In the genomic region with DNA sequence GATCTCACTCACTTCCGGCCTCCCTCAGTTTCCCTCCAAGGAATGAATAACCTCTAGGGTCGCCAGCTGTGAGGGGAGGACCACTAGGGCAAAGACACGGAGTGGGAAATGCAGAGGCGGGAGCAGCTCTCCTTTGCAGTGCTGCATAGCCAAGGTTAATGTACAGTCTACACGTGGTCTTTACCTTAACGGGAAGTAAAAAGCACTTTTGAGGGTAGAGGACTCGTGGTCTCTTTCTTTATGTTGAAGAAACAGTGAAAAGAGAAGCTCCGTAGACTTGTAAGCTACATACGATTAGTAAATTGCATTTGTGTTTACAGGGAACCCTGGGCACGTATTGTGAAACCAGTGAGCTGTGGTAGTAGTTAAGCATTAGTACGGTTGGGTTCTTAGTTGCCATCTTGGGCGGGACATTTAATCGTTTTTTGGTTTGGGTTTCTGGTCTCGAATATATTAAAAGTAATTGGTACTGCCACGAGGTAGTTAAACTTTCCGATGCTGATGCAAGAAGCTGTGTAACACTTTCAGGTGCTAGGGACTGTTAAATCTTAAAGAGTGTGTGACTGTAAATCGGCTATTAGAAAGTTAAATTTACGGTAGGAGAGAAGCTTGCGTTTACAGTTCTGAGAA, we compare ENCODE assay signal across 8 cellular contexts. TPM values are rescaled to one million over a fixed set of nuclear protein-coding genes. Genes with fewer than 3 reads are reported as not detected.
DNase-seq lines count a peak whose midpoint lies in the region; ATAC-seq and TF ChIP-seq lines count a peak whose summit lies in the region.

No MANE protein-coding gene starts in this region.

- no peaks in the 10 kb centered on the region for H3K27me3 Mint-ChIP-seq in Caco-2 (ENCODE audit: insufficient read depth, unreplicated experiment)

- ATAC-seq in GM19351 (IDR thresholded peaks at IDR 0.05; ENCODE audit: unreplicated experiment) (peak; percentile 36), HG03378 (IDR thresholded peaks at IDR 0.05; ENCODE audit: unreplicated experiment) (peak; percentile 32)

- no peaks in the 10 kb centered on the region for H3K9me3 ChIP-seq in Caco-2
- no peaks in the 10 kb centered on the region for H3K9me3 ChIP-seq in mononuclear cell (ENCODE audit: low read depth, low read length)

- H3K27me3 ChIP-seq in Caco-2 (replicated peaks; ENCODE audit: control insufficient read depth, insufficient read depth, low read length) (no peaks in the 10 kb centered on the region), mononuclear cell (ENCODE audit: insufficient read depth, low read length) (no peaks in the 10 kb centered on the region)

- intact Hi-C loops in Caco-2 (cut with micrococcal nuclease; ENCODE audit: unreplicated experiment): no loop called here

- H3K4me3 ChIP-seq in Caco-2 (ENCODE audit: low read depth, low read length) (peak overlapping the region; percentile 96), coronary artery (peak overlapping the region; percentile 83), mononuclear cell (ENCODE audit: low read length) (peak overlapping the region; percentile 76)

- H3K36me3 ChIP-seq in Caco-2 (ENCODE audit: control insufficient read depth, insufficient read depth, low read length): no peaks in the 10 kb centered on the region

- peak overlapping the region; percentile 91 to 96 for H3K27ac ChIP-seq in coronary artery

- no TSS peak for BruUV-seq in Caco-2 (replicated peaks; lab: Mats Ljungman, UMichigan)

- no peaks in the 10 kb centered on the region for H3K9me3 Mint-ChIP-seq in Caco-2 (ENCODE audit: unreplicated experiment)

- CTCF ChIA-PET in Caco-2 (lab: Charles Lee): interaction anchor here (1.0 kb wide), 1 partner anchor 10 kb away, joined by 5 read pairs; no protein-coding TSS in a partner anchor

- POLR2A ChIA-PET in Caco-2 (lab: Charles Lee): interaction anchor here (1.2 kb wide), 1 partner anchor 34 kb away, joined by 4 read pairs; no protein-coding TSS in a partner anchor

- DNase-seq in Caco-2 (peak; percentile 35 to 39), SIG-M5 (lab: John Stamatoyannopoulos, UW) (peak; percentile 41), coronary artery (ENCODE audit: low spot score) (no peak), NCI-H2196 treated with DMSO at 0.1 percent for 48 hours (lab: John Stamatoyannopoulos, UW; ENCODE audit: unreplicated experiment) (no peak), Ammon's horn (ENCODE audit: low spot score) (no peak)

- H3K4me1 Mint-ChIP-seq in Caco-2 (ENCODE audit: low read depth, unreplicated experiment): peaks cover 18% of the 10 kb centered on the region

- peak overlapping the region; percentile 98 for H3K4me3 Mint-ChIP-seq in Caco-2 (ENCODE audit: unreplicated experiment)

- peak overlapping the region; percentile 98 for H3K27ac Mint-ChIP-seq in Caco-2 (ENCODE audit: unreplicated experiment)

- peaks cover 9% of the 10 kb centered on the region; the same call in 1 of the 2 replicates for H3K4me1 ChIP-seq in Caco-2
- peaks cover 34% of the 10 kb centered on the region for H3K4me1 ChIP-seq in mononuclear cell (ENCODE audit: insufficient read depth, low read length)

- H3K36me3 Mint-ChIP-seq in Caco-2 (ENCODE audit: insufficient read depth, unreplicated experiment): peaks cover 9% of the 10 kb centered on the region

- no peak for TF ChIP-seq CTCF in Caco-2 (IDR thresholded peaks at IDR 0.05; ENCODE audit: insufficient read depth in 1 of 2, low read depth in 1 of 2, low read length in 1 of 2, severe bottlenecking in 1 of 2, unreplicated experiment in 1 of 2)
- no peak for TF ChIP-seq CTCF in coronary artery (IDR thresholded peaks at IDR 0.05)

RNA-seq across cellular contexts. Expression of gene U2SURP, which starts 0.8 kb away (rescaled TPM):
- total RNA-seq in Caco-2 (2022) (125 and 131 TPM in 2 replicates), mononuclear cell (236 TPM)

RNA-seq across cellular contexts. Expression of gene PAQR9, which starts 38.7 kb away (rescaled TPM):
- total RNA-seq in Caco-2 (2022) (not detected in 2 replicates), mononuclear cell (not detected)

Comparison
In these comparisons a context has a peak if more than half of its experiments do, and no peak if none do; other contexts are left out.
1. DNase-seq: peak in Caco-2 (2 of 2) and SIG-M5 (single experiment); none in coronary artery (single experiment), NCI-H2196 treated with DMSO at 0.1 percent for 48 hours (single experiment) and Ammon's horn (single experiment).
2. Peak in every context shown above with its lines, with median percentiles within 50 percentile points of each other: H3K4me3 ChIP-seq.